Comparison of ENCODE assay signal across 8 cellular contexts in genomic region chr5:90342576-90342975, GRCh38.
"Had no signal": no experiment of that assay in that cellular context is flagged by ENCODE, and none has a peak within 500 bp of the region (broad histone marks: within the 10 kb centered on the region; RNA-seq: fewer than 3 reads in every experiment).

No MANE protein-coding gene starts in this region.

- H3K27ac Mint-ChIP-seq: IgD-negative memory B cell had no signal

- H3K4me3 Mint-ChIP-seq: IgD-negative memory B cell had no signal

- DNase-seq: IMR-90, KBM-7, KG1 had no signal

- H3K4me3 ChIP-seq: K562 had no signal

- ATAC-seq: HepG2, K562 had no signal

- H3K27ac ChIP-seq: HL-60, KMS-11 had no signal

- H3K4me2 ChIP-seq: KMS-11 had no signal

- H3K36me3 Mint-ChIP-seq: IgD-negative memory B cell had no signal
